In genomic region chr7:108246227-108246837, GRCh38 we compare ENCODE assay signal across 8 cellular contexts.
A peak's percentile ranks its signal among the peaks of the same experiment; 100 is the strongest.
DNase-seq lines count a peak whose midpoint lies in the region; ATAC-seq and TF ChIP-seq lines count a peak whose summit lies in the region.

No MANE protein-coding gene starts in this region.

- H3K27ac ChIP-seq in SJCRH30 (peak overlapping the region; percentile 55), thyroid gland (peak overlapping the region; percentile 31 to 76 (median 65)), spleen (no peak overlapping the region)

- TF ChIP-seq POLR2A in thyroid gland (IDR thresholded peaks at IDR 0.05) = no peak
- TF ChIP-seq POLR2A in spleen (IDR thresholded peaks at IDR 0.05) = no peak

- no peaks in the 10 kb centered on the region for H3K27me3 ChIP-seq in SJCRH30
- no peaks in the 10 kb centered on the region for H3K27me3 ChIP-seq in thyroid gland
- H3K27me3 ChIP-seq in spleen (replicated peaks in 1 of 7) = no peaks in the 10 kb centered on the region

- no peaks in the 10 kb centered on the region for H3K9me3 Mint-ChIP-seq in activated CD4-positive, alpha-beta T cell treated with anti-CD3 and anti-CD28 coated beads for 36 hours (ENCODE audit: low read depth)

- peaks cover 2% of the 10 kb centered on the region for H3K4me1 Mint-ChIP-seq in activated CD4-positive, alpha-beta T cell treated with anti-CD3 and anti-CD28 coated beads for 36 hours

- CTCF ChIA-PET in activated CD4-positive, alpha-beta T cell treated with anti-CD3 and anti-CD28 coated beads for 36 hours (lab: Charles Lee) = no interaction called here

- POLR2A ChIA-PET in activated CD4-positive, alpha-beta T cell treated with anti-CD3 and anti-CD28 coated beads for 36 hours (lab: Charles Lee) = no interaction called here

- H3K36me3 Mint-ChIP-seq in activated CD4-positive, alpha-beta T cell treated with anti-CD3 and anti-CD28 coated beads for 36 hours (ENCODE audit: low read depth) = no peaks in the 10 kb centered on the region

- H3K36me3 ChIP-seq in SJCRH30 (no peaks in the 10 kb centered on the region), thyroid gland (no peaks in the 10 kb centered on the region), spleen (no peaks in the 10 kb centered on the region)

- H3K4me3 ChIP-seq in SJCRH30 = no peak overlapping the region
- no peak overlapping the region for H3K4me3 ChIP-seq in thyroid gland (replicated peaks in 1 of 3)
- no peak overlapping the region for H3K4me3 ChIP-seq in spleen

- H3K9me3 ChIP-seq in SJCRH30 (replicated peaks) (no peaks in the 10 kb centered on the region), thyroid gland (no peaks in the 10 kb centered on the region), spleen (no peaks in the 10 kb centered on the region)

- no peak overlapping the region for H3K4me3 Mint-ChIP-seq in activated CD4-positive, alpha-beta T cell treated with anti-CD3 and anti-CD28 coated beads for 36 hours

- H3K27me3 Mint-ChIP-seq in activated CD4-positive, alpha-beta T cell treated with anti-CD3 and anti-CD28 coated beads for 36 hours = peaks cover 4% of the 10 kb centered on the region

- H3K27ac Mint-ChIP-seq in activated CD4-positive, alpha-beta T cell treated with anti-CD3 and anti-CD28 coated beads for 36 hours = no peak overlapping the region

- WGBS in thyroid gland, 2 donors = 23 to 35% methylated on average over 1 of the region's 1 CpG
- 53 to 70% (median 66%) methylated on average over 1 of the region's 1 CpG for WGBS in spleen, 5 donors

- intact Hi-C loops in activated CD4-positive, alpha-beta T cell treated with anti-CD3 and anti-CD28 coated beads for 36 hours (cut with DNase I, micrococcal nuclease) = no loop called here
- intact Hi-C loops in thyroid gland (cut with DNase I) (no loop called here), spleen (cut with DNase I; ENCODE audit: low total_unique reads) (no loop called here)

- peaks cover 14% of the 10 kb centered on the region; the same call in 1 of the 2 replicates for H3K4me1 ChIP-seq in SJCRH30
- peaks cover 14 to 17% of the 10 kb centered on the region in 2 donors for H3K4me1 ChIP-seq in thyroid gland
- H3K4me1 ChIP-seq in spleen = no peaks in the 10 kb centered on the region

- peak in 1 of 6 experiments; percentile 47 for TF ChIP-seq CTCF in thyroid gland (IDR thresholded peaks at IDR 0.05)
- TF ChIP-seq CTCF in spleen (IDR thresholded peaks at IDR 0.05 in 8 of 11, conservative IDR thresholded peaks at IDR 0.05 in 3 of 11) = no peak

- DNase-seq in activated CD4-positive, alpha-beta T cell treated with anti-CD3 and anti-CD28 coated beads for 36 hours = peak; percentile 4
- DNase-seq in activated CD4-positive, alpha-beta T cell treated with anti-CD3 and anti-CD28 coated beads for 4 hours = no peak
- DNase-seq in SJCRH30 (peak; percentile 34 to 50), globus pallidus (ENCODE audit: low spot score) (peak; percentile 13), thyroid gland (peak; percentile 79 to 81), spleen (no peak)
- DNase-seq in stimulated activated naive CD4-positive, alpha-beta T cell (lab: John Stamatoyannopoulos, UW) = no peak

- ATAC-seq in activated CD4-positive, alpha-beta T cell treated with anti-CD3 and anti-CD28 coated beads for 36 hours = peak; percentile 61
- peak; percentile 75 for ATAC-seq in HG03159 (IDR thresholded peaks at IDR 0.05; ENCODE audit: unreplicated experiment)

Comparison
In these comparisons a context has a peak if more than half of its experiments do, and no peak if none do; other contexts are left out.
1. DNase-seq: peak in activated CD4-positive, alpha-beta T cell treated with anti-CD3 and anti-CD28 coated beads for 36 hours (single experiment), SJCRH30 (2 of 2), globus pallidus (single experiment) and thyroid gland (2 of 2); none in activated CD4-positive, alpha-beta T cell treated with anti-CD3 and anti-CD28 coated beads for 4 hours (0 of 2), spleen (single experiment) and stimulated activated naive CD4-positive, alpha-beta T cell (0 of 6).
2. H3K27ac ChIP-seq: peak in SJCRH30 (single experiment) and thyroid gland (3 of 3); none in spleen (0 of 8).